ENCODE assay signal across 18 cellular contexts in genomic region chr4:151055539-151055938, GRCh38.
"Had no signal": no experiment of that assay in that cellular context is flagged by ENCODE, and none has a peak within 500 bp of the region (broad histone marks: within the 10 kb centered on the region; RNA-seq: fewer than 3 reads in every experiment).

No MANE protein-coding gene starts in this region.

- H3K4me1 ChIP-seq: heart left ventricle, psoas muscle, right lobe of liver, tibial artery, upper lobe of left lung, uterus had no signal

- H3K9me3 ChIP-seq: heart left ventricle, psoas muscle, right lobe of liver, tibial artery, upper lobe of left lung, uterus had no signal

- H3K4me3 ChIP-seq: dorsolateral prefrontal cortex, heart left ventricle, lung, psoas muscle, right lobe of liver, tibial artery, upper lobe of left lung, uterus had no signal

- H3K27me3 ChIP-seq: dorsolateral prefrontal cortex, heart left ventricle, right lobe of liver, tibial artery, upper lobe of left lung, uterus had no signal

- DNase-seq: dorsolateral prefrontal cortex; effector CD8-positive, alpha-beta T cell; heart left ventricle; hippocampal formation; left colon; left ventricle myocardium superior; mesendoderm; naive B cell; psoas muscle; retina; right lobe of liver; stimulated activated CD4-positive, alpha-beta T cell treated with anti-CD3 and anti-CD28 coated beads, Interleukin-4, amount 100 ng/mL, for 24 hours; tibial artery; upper lobe of left lung; uterus had no signal

- ATAC-seq: heart left ventricle; left colon; left ventricle myocardium superior; psoas muscle; right lobe of liver; stimulated activated memory B cell treated with anti-CD40 and anti-IgM and Interleukin-4, amounts not matched to agents 10 μg/mL and 1 μg/mL and 100 μg/mL, for 72 hours had no signal

- FAIRE-seq: frontal cortex had no signal

- H3K36me3 ChIP-seq: heart left ventricle, right lobe of liver, tibial artery, upper lobe of left lung, uterus had no signal

- H3K27ac ChIP-seq: dorsolateral prefrontal cortex, heart left ventricle, psoas muscle, right lobe of liver, tibial artery, upper lobe of left lung, uterus had no signal
